ENCODE assay signal across 9 cellular contexts in the genomic region with DNA sequence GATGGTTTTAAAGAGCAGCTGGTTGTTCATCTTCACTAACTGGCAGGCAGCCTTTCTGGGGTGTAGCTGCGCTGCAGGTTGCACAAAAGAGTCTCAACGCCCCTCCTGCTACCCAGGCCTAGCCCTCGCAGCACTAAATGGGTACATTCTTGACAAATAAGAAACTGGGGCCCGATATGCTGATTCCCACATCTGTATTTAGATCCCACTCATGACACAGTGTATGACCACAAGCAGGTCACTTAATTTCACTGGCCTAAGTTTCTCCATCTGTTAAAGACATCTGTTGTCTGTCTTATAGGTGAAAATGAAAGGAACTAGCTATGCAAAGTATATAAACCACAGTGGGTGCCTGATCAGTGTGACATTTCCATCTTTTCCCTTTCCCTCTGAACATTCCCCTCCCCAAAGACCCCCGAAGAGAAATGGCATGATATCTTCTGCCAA.
DNase-seq lines count a peak whose midpoint lies in the region; ATAC-seq, FAIRE-seq and TF ChIP-seq lines count a peak whose summit lies in the region.
"Had no signal": no experiment of that assay in that cellular context is flagged by ENCODE, and none has a peak within 500 bp of the region (broad histone marks: within the 10 kb centered on the region; RNA-seq: fewer than 3 reads in every experiment).

No MANE protein-coding gene starts in this region.

- TF ChIP-seq CTCF in liver (IDR thresholded peaks at IDR 0.05; ENCODE audit: low read depth, low read length, missing input control), result no peak

- peaks cover 0 to 3% (median 0%) of the 10 kb centered on the region in 4 donors for H3K36me3 ChIP-seq in liver (ENCODE audit: control insufficient read depth in 4 of 4, insufficient read depth in 3 of 4, low read depth in 1 of 4, low read length in 3 of 4)

- WGBS in liver, result 78% methylated on average over 5 of the region's 5 CpGs

- H3K27me3 ChIP-seq in liver (ENCODE audit: control insufficient read depth in 4 of 4, insufficient read depth in 4 of 4, low read length in 3 of 4), result no peaks in the 10 kb centered on the region

- peak overlapping the region; percentile 83 to 94 for H3K27ac ChIP-seq in liver (ENCODE audit: low read depth in 1 of 2, low read length in 2 of 2)

- no peak for TF ChIP-seq RAD21 in liver (IDR thresholded peaks at IDR 0.05)

- intact Hi-C loops in posterior vena cava (cut with DNase I), result no loop called here

- peaks cover 0 to 7% (median 2%) of the 10 kb centered on the region in 4 donors for H3K9me3 ChIP-seq in liver (ENCODE audit: control insufficient read depth in 4 of 4, low read length in 3 of 4)

- peak; percentile 60 for FAIRE-seq in GM18507 (lab: Jason Lieb, UNC)

- H3K4me1 ChIP-seq in liver (ENCODE audit: control insufficient read depth in 4 of 4, insufficient read depth in 4 of 4, low read length in 3 of 4), result peaks cover 22 to 57% (median 39%) of the 10 kb centered on the region in 4 donors

- no peak overlapping the region for H3K4me3 ChIP-seq in liver (ENCODE audit: low read depth in 1 of 3, low read length in 3 of 3)

- no peak for DNase-seq in GM18507 (ENCODE audit: extremely low spot score, insufficient read length, low read depth)
- no peak for DNase-seq in iPS-NIHi11 (ENCODE audit: low spot score)
- DNase-seq in posterior vena cava (ENCODE audit: low spot score), result no peak
- no peak for DNase-seq in AG20443 (ENCODE audit: low spot score)
- DNase-seq in HCEC 1CT, result no peak
- DNase-seq: T-helper 17 cell had no signal

- ATAC-seq in GM21576 (IDR thresholded peaks at IDR 0.05; ENCODE audit: unreplicated experiment) (peak; percentile 89), HG03378 (IDR thresholded peaks at IDR 0.05; ENCODE audit: unreplicated experiment) (peak; percentile 79)
- ATAC-seq: T-helper 17 cell had no signal

- H3K9ac ChIP-seq in liver (ENCODE audit: low read depth in 1 of 2, low read length in 2 of 2), result peak overlapping the region in 1 of 2 donors; percentile 75

TF ChIP-seq in liver, 16 proteins besides CTCF, POLR2A, EP300 and RAD21:
- no peak for TF ChIP-seq FOXA2 (IDR thresholded peaks at IDR 0.05)
- TF ChIP-seq, protein P1, sequence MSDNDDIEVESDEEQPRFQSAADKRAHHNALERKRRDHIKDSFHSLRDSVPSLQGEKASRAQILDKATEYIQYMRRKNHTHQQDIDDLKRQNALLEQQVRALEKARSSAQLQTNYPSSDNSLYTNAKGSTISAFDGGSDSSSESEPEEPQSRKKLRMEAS (IDR thresholded peaks at IDR 0.05), result no peak
- no peak for TF ChIP-seq JUND (IDR thresholded peaks at IDR 0.05)
- TF ChIP-seq, protein P2, sequence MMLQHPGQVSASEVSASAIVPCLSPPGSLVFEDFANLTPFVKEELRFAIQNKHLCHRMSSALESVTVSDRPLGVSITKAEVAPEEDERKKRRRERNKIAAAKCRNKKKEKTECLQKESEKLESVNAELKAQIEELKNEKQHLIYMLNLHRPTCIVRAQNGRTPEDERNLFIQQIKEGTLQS (IDR thresholded peaks at IDR 0.05), result no peak
- TF ChIP-seq NR2F2 (IDR thresholded peaks at IDR 0.05), result no peak
- TF ChIP-seq, protein P3, sequence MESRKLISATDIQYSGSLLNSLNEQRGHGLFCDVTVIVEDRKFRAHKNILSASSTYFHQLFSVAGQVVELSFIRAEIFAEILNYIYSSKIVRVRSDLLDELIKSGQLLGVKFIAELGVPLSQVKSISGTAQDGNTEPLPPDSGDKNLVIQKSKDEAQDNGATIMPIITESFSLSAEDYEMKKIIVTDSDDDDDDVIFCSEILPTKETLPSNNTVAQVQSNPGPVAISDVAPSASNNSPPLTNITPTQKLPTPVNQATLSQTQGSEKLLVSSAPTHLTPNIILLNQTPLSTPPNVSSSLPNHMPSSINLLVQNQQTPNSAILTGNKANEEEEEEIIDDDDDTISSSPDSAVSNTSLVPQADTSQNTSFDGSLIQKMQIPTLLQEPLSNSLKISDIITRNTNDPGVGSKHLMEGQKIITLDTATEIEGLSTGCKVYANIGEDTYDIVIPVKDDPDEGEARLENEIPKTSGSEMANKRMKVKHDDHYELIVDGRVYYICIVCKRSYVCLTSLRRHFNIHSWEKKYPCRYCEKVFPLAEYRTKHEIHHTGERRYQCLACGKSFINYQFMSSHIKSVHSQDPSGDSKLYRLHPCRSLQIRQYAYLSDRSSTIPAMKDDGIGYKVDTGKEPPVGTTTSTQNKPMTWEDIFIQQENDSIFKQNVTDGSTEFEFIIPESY (IDR thresholded peaks at IDR 0.05), result no peak
- no peak for TF ChIP-seq HNF4G (IDR thresholded peaks at IDR 0.05)
